ENCODE assay signal across 27 cellular contexts in the genomic region with DNA sequence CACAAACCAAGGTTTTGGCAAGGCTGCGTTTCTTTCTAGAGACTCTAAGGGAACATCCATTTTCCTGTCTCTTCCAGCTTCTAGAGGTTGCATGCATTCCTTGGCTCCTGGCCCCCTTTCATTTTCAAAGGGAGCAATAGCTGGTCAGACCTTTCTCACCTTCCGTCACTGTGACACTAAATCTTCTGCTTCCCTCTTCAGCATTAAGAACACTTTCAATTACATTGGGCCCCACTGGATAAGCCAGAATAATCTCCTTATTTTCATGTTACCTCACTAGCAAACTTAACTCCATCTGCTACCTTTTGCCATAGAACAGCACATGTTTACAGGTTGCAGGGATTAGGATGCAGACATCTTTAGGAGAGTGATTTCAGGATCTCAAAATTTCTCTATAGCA.
"Had no signal": no experiment of that assay in that cellular context is flagged by ENCODE, and none has a peak within 500 bp of the region (broad histone marks: within the 10 kb centered on the region; RNA-seq: fewer than 3 reads in every experiment).

No MANE protein-coding gene starts in this region.

- H3K9me3 ChIP-seq: MG63 had no signal

- H3K4me3 ChIP-seq: cardiac muscle cell, MG63, SK-N-MC had no signal

- H3K27ac ChIP-seq: brain microvascular endothelial cell, cardiac muscle cell, VCaP had no signal

- H3K27me3 ChIP-seq: brain microvascular endothelial cell, cardiac muscle cell, MG63 had no signal

- ATAC-seq: activated CD4-positive, alpha-beta T cell treated with anti-CD3 and anti-CD28 coated beads for 36 hours; activated T-helper 17 cell treated with anti-CD3 and anti-CD28 coated beads, Interleukin-2, amount 50 U/mL, for 72 hours; Panc1; Right ventricle myocardium inferior; T-cell had no signal

- DNase-seq: activated CD4-positive, alpha-beta memory T cell treated with anti-CD3 and anti-CD28 coated beads, Interleukin-2, amount 10 ng/mL, durations not matched to agents 7 days and 5 days; activated CD4-positive, alpha-beta T cell treated with anti-CD3 and anti-CD28 coated beads for 36 hours; activated CD4-positive, alpha-beta T cell treated with anti-CD3 and anti-CD28 coated beads, Interleukin-2, amount 50 U/mL, for 1 hour; activated gamma-delta T cell; activated naive CD4-positive, alpha-beta T cell treated with anti-CD3 and anti-CD28 coated beads for 36 hours; activated T-cell treated with anti-CD3 and anti-CD28 coated beads for 4 hours; activated T-cell treated with anti-CD3 and anti-CD28 coated beads, Interleukin-2, amount 50 U/mL, for 48 hours; brain microvascular endothelial cell; MG63; MV-4-11; NCI-H1092 treated with DMSO at 0.1 percent for 48 hours; NCI-H1417 treated with DMSO at 0.1 percent for 48 hours; NCI-H1694; NCI-H2029 treated with DMSO at 0.1 percent for 48 hours; NCI-H446; NCI-H526; NCI-H774; NK-92 treated with Interleukin-12 subunit alpha and Interleukin-12 subunit beta, amount 100 ng/mL, for 24 hours; OCI-M1; RPMI8226; T-cell had no signal

- H3K36me3 ChIP-seq: brain microvascular endothelial cell, cardiac muscle cell, MG63 had no signal
